8 cellular contexts compared by ENCODE assay signal in the genomic region with DNA sequence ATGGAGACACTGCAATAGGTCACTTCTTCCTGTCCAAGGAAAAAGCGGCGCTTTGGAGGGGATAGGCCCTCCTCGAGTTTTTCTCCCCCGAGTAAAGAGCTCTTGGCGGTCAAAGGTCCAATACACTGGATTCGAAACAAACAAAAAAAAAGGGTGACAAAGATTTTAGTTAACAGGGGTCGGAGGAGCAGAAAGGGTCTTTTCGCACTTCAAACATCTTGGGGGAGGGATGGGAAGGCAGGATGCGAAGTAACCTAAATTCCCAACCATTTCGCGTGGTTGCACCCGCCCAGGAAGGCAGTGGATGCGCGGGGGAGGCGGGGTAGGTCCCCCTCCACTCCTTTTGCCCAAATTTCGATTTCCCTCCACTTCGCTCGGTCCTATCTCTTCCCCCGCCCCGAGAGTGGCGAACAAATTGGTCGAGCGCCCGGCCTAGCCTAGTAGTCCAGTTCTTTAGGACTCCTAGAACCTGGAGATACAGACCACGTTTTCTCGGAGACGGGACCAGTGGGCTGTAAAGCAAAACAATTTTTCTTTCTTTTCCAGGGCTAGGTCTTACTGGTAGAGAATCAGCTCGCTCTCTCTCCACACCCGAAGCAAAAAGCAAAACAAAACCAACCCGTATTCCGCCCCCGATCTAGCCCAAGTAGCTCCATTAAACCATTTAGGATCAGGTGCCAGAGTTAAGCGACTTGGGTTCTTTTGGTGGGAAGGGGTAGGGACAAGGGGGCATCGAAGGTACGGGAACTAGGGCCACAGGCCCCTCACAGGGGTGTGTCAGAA. TPM values are rescaled to one million over a fixed set of nuclear protein-coding genes. Genes with fewer than 3 reads are reported as not detected.
DNase-seq lines count a peak whose midpoint lies in the region; ATAC-seq and TF ChIP-seq lines count a peak whose summit lies in the region.

No MANE protein-coding gene starts in this region.

- no peaks in the 10 kb centered on the region for H3K9me2 ChIP-seq in OCI-LY1 (ENCODE audit: low read depth, low read length)

- 1 to 32% (median 2%) methylated on average over 25 to 35 of the region's 35 CpGs for WGBS in psoas muscle, 3 donors

- H3K4me1 ChIP-seq in OCI-LY1 (ENCODE audit: insufficient read depth, low read length, severe bottlenecking) (peaks cover 16% of the 10 kb centered on the region), ascending aorta (no peaks in the 10 kb centered on the region), psoas muscle (peaks cover under 1% of the 10 kb centered on the region)

- in situ Hi-C loops in ACHN (cut with HindIII; ENCODE audit: low pct_ligation_motif_present, low pct_unique_long_range_greater_than_20kb, low sequenced_read_pairs): no loop called here

- peak overlapping the region; percentile 89 for H3K4me2 ChIP-seq in OCI-LY1 (ENCODE audit: low read length)

- peaks cover 34% of the 10 kb centered on the region for H3K79me2 ChIP-seq in OCI-LY1 (ENCODE audit: insufficient read depth, low read length)

- intact Hi-C loops in ascending aorta (cut with DNase I): loop anchor here (1.0 to 10.0 kb wide), 6 partner anchors 17 to 295 kb away; a partner anchor contains a TSS
- intact Hi-C loops in psoas muscle (cut with DNase I): loop anchor here in 1 of 2 donors (1.0 to 10.0 kb wide), 4 partner anchors 17 to 138 kb away; no protein-coding TSS in a partner anchor

- no peak for TF ChIP-seq CTCF in OCI-LY1 (IDR thresholded peaks at IDR 0.05; ENCODE audit: low read length)
- TF ChIP-seq CTCF in ascending aorta (IDR thresholded peaks at IDR 0.05): no peak
- no peak for TF ChIP-seq CTCF in psoas muscle (IDR thresholded peaks at IDR 0.05)

- H3K9me3 ChIP-seq in OCI-LY1 (ENCODE audit: low read length): no peaks in the 10 kb centered on the region
- H3K9me3 ChIP-seq in ascending aorta: no peaks in the 10 kb centered on the region
- no peaks in the 10 kb centered on the region for H3K9me3 ChIP-seq in psoas muscle

- H3K27ac ChIP-seq in OCI-LY1 (ENCODE audit: low read depth, low read length, poor library complexity, severe bottlenecking) (peak overlapping the region; percentile 75), ascending aorta (peak overlapping the region; percentile 77 to 85), psoas muscle (peak overlapping the region; percentile 87)

- DNase-seq in ACHN: peak; percentile 48
- DNase-seq in ascending aorta (ENCODE audit: low spot score in 2 of 2): peak in 1 of 2 donors; percentile 72
- DNase-seq in hypothalamus (lab: John Stamatoyannopoulos, UW): peak in 42 of 51 donors; percentile 0 to 61 (median 8)
- DNase-seq in psoas muscle: peak; percentile 57 to 78
- no peak for DNase-seq in SKM-1 treated with dmso at 0.1 percent for 144 hours (lab: John Stamatoyannopoulos, UW; ENCODE audit: unreplicated experiment)

- peak overlapping the region; percentile 90 for H3K4me3 ChIP-seq in OCI-LY1 (ENCODE audit: low read depth, low read length, poor library complexity, severe bottlenecking)
- peak overlapping the region; percentile 52 to 69 for H3K4me3 ChIP-seq in ascending aorta
- peak overlapping the region; percentile 80 for H3K4me3 ChIP-seq in psoas muscle

- H3K27me3 ChIP-seq in OCI-LY1 (ENCODE audit: insufficient read depth, low read length) (no peaks in the 10 kb centered on the region), ascending aorta (no peaks in the 10 kb centered on the region), psoas muscle (ENCODE audit: insufficient read depth in 3 of 3, low read length in 2 of 3) (no peaks in the 10 kb centered on the region)

- H3K36me3 ChIP-seq in OCI-LY1 (ENCODE audit: insufficient read depth, low read length) (no peaks in the 10 kb centered on the region; the same call in 1 of the 2 replicates), ascending aorta (no peaks in the 10 kb centered on the region), psoas muscle (ENCODE audit: insufficient read depth in 1 of 2, low read depth in 1 of 2) (no peaks in the 10 kb centered on the region)

- ATAC-seq in GM18867 (IDR thresholded peaks at IDR 0.05; ENCODE audit: unreplicated experiment) (peak; percentile 0), psoas muscle (peak in 1 of 4 donors; percentile 28), HG03342 (IDR thresholded peaks at IDR 0.05; ENCODE audit: unreplicated experiment) (no peak)

- H2AFZ ChIP-seq in OCI-LY1 (ENCODE audit: low read length): peak overlapping the region; percentile 59

- peak overlapping the region; percentile 89 for H3K9ac ChIP-seq in OCI-LY1 (ENCODE audit: low read length)

- H3F3A ChIP-seq in OCI-LY1 (ENCODE audit: insufficient read depth, low read length): no peaks in the 10 kb centered on the region

- no peaks in the 10 kb centered on the region for H4K20me1 ChIP-seq in OCI-LY1 (ENCODE audit: insufficient read depth, low read length)

RNA-seq across cellular contexts. Expression of a gene that starts 2.0 kb away (rescaled TPM):
- total RNA-seq in ascending aorta (22.7 TPM), psoas muscle (10 to 100 TPM; 33.0 to 46.7 (median 44.7) TPM)
- polyA plus RNA-seq in psoas muscle: 10 to 100 TPM in 2 of 3 donors, 1 to 10 TPM in 1; 9.5 to 36.3 (median 17.3) TPM
